15 cellular contexts compared by ENCODE assay signal in the genomic region with DNA sequence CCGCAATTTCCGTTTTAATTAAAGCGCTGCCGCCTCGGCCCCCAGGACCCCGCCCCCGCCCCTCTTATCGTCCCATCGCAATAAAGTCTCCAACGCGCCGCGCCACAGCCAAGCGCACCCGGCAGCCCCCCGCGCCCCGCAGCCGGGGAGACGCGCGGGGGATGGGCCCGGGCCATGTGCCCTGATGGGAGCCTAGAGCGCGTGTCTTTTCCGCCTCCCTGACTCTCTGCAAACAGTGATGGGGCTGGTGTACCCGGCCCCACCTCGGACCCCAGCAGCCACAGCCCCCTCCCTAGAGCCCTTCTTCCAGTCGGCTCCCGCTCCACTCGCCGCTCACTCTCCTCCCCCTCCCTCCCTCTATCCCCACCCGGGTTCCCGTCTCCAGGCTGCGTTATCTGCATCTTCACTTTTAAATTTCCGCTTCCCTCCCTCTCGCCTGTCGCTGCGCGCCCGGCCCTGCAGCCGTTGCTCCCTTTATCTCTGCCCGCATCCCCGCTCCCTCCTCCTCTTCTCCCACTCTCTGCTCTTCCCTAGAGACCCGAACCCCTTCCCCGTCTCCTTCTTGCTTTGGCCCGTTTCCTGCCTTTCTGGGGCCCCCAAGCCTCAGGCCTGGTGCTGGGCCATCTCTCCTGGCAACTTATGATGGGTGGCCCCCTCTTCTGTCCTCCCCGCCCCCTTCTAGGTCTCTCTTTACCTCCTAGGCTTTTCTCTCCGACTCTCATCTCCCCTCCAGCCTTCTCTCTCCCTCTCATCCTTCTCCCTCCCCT. TPM values are rescaled to one million over a fixed set of nuclear protein-coding genes. Genes with fewer than 3 reads are reported as not detected.
DNase-seq lines count a peak whose midpoint lies in the region; ATAC-seq and TF ChIP-seq lines count a peak whose summit lies in the region.
"Had no signal": no experiment of that assay in that cellular context is flagged by ENCODE, and none has a peak within 500 bp of the region (broad histone marks: within the 10 kb centered on the region; RNA-seq: fewer than 3 reads in every experiment).

No MANE protein-coding gene starts in this region.

- CTCF ChIA-PET in WTC11 (lab: Charles Lee): interaction anchor here (1.2 to 5.7 kb wide), 3 partner anchors 9 to 87 kb away, joined by 8 to 158 read pairs (median 9); partner anchors contain the start of gene CRYBA2

- peak overlapping the region; percentile 14; the same call in 1 of the 2 replicates for H3K4me2 ChIP-seq in BLaER1
- peak overlapping the region; percentile 81 for H3K4me2 ChIP-seq in GM23338
- H3K4me2 ChIP-seq: KMS-11 had no signal

- H3K9me3 ChIP-seq in BLaER1: peaks cover 10% of the 10 kb centered on the region; the same call in 1 of the 2 replicates
- H3K9me3 ChIP-seq in lower lobe of right lung: no peaks in the 10 kb centered on the region

- H3K4me3 ChIP-seq in BLaER1 (no peak overlapping the region), GM23338 (peak overlapping the region; percentile 51), lower lobe of right lung (peak overlapping the region; percentile 25)

- H3K9ac ChIP-seq in BLaER1: no peak overlapping the region
- H3K9ac ChIP-seq: KMS-11 had no signal

- H3K27me3 Mint-ChIP-seq in GM23338 (ENCODE audit: insufficient read depth, low read depth, poor library complexity) (peaks cover 95% of the 10 kb centered on the region), WTC11 (ENCODE audit: low read depth) (peaks cover 98% of the 10 kb centered on the region)

- DNase-seq in GM23338 (ENCODE audit: low spot score) (peak; percentile 86), WTC11 (ENCODE audit: low spot score) (peak; percentile 70), lower lobe of right lung (no peak), NCI-H2081 treated with DMSO at 0.1 percent for 48 hours (lab: John Stamatoyannopoulos, UW) (no peak), T1000 (lab: John Stamatoyannopoulos, UW) (no peak)
- DNase-seq: anterior cingulate cortex, foreskin keratinocyte, left colon, natural killer cell, NCI-H1930 had no signal

- H3K27me3 ChIP-seq in BLaER1: peaks cover 99% of the 10 kb centered on the region
- peaks cover 99% of the 10 kb centered on the region for H3K27me3 ChIP-seq in GM23338 (ENCODE audit: insufficient read depth)
- H3K27me3 ChIP-seq in lower lobe of right lung (ENCODE audit: low read depth): peaks cover 99% of the 10 kb centered on the region

- no peaks in the 10 kb centered on the region for H3K9me2 ChIP-seq in GM23338 (ENCODE audit: insufficient read depth)

- H3K4me1 Mint-ChIP-seq in GM23338: peaks cover 17% of the 10 kb centered on the region
- H3K4me1 Mint-ChIP-seq in WTC11: peaks cover 23% of the 10 kb centered on the region

- H3K4me1 ChIP-seq in BLaER1: peaks cover 9% of the 10 kb centered on the region
- peaks cover 27% of the 10 kb centered on the region; the same call in 1 of the 2 replicates for H3K4me1 ChIP-seq in GM23338 (ENCODE audit: insufficient read depth)
- peaks cover 39% of the 10 kb centered on the region for H3K4me1 ChIP-seq in lower lobe of right lung
- H3K4me1 ChIP-seq: foreskin keratinocyte had no signal

- 0 out of 2 replicates have a peak, but pooled peaks cover 4% of the 10 kb centered on the region for H3F3A ChIP-seq in GM23338 (replicated peaks; ENCODE audit: low read depth)

- peak overlapping the region; percentile 56 for H3K4me3 Mint-ChIP-seq in GM23338
- peak overlapping the region; percentile 60 for H3K4me3 Mint-ChIP-seq in WTC11
- H3K4me3 Mint-ChIP-seq: activated T-helper 1 cell treated with anti-CD3 and anti-CD28 coated beads, Interleukin-12 subunit alpha, Interleukin-12 subunit beta, Interleukin-2, Interleukin-4 antibody, amounts not matched to agents 30 ng/mL and 10 ng/mL and 1 ng/mL, durations not matched to agents 14 hours and 24 hours and 36 hours; natural killer cell had no signal

- TF ChIP-seq CTCF in GM23338 (conservative IDR thresholded peaks at IDR 0.05; ENCODE audit: low read depth in 2 of 2) (no peak), WTC11 (IDR thresholded peaks at IDR 0.05) (no peak), lower lobe of right lung (IDR thresholded peaks at IDR 0.05) (no peak)

- H3K9me3 Mint-ChIP-seq in GM23338 (peaks cover 3% of the 10 kb centered on the region; the same call in 2 of the 3 replicates), WTC11 (no peaks in the 10 kb centered on the region)
- H3K9me3 Mint-ChIP-seq: activated T-helper 1 cell treated with anti-CD3 and anti-CD28 coated beads, Interleukin-12 subunit alpha, Interleukin-12 subunit beta, Interleukin-2, Interleukin-4 antibody, amounts not matched to agents 30 ng/mL and 10 ng/mL and 1 ng/mL, durations not matched to agents 14 hours and 24 hours and 36 hours; natural killer cell had no signal

- H4K20me1 ChIP-seq in BLaER1 (peaks cover 92% of the 10 kb centered on the region), GM23338 (replicated peaks; ENCODE audit: insufficient read depth) (peaks cover 18% of the 10 kb centered on the region)

- H3K36me3 ChIP-seq in BLaER1 (no peaks in the 10 kb centered on the region), GM23338 (ENCODE audit: insufficient read depth) (no peaks in the 10 kb centered on the region), lower lobe of right lung (no peaks in the 10 kb centered on the region)

- no peak overlapping the region for H3K27ac Mint-ChIP-seq in GM23338
- no peak overlapping the region for H3K27ac Mint-ChIP-seq in WTC11
- H3K27ac Mint-ChIP-seq: activated T-helper 1 cell treated with anti-CD3 and anti-CD28 coated beads, Interleukin-12 subunit alpha, Interleukin-12 subunit beta, Interleukin-2, Interleukin-4 antibody, amounts not matched to agents 30 ng/mL and 10 ng/mL and 1 ng/mL, durations not matched to agents 14 hours and 24 hours and 36 hours; natural killer cell had no signal

- H3K79me2 ChIP-seq in GM23338 (replicated peaks; ENCODE audit: insufficient read depth): no peaks in the 10 kb centered on the region

- peak overlapping the region; percentile 59 for H2AFZ ChIP-seq in GM23338

- H3K36me3 Mint-ChIP-seq in GM23338 (ENCODE audit: low read depth): no peaks in the 10 kb centered on the region; the same call in 2 of the 3 replicates
- H3K36me3 Mint-ChIP-seq in WTC11: no peaks in the 10 kb centered on the region
- H3K36me3 Mint-ChIP-seq: natural killer cell had no signal

- intact Hi-C loops in lower lobe of right lung (cut with DNase I): no loop called here

- no peak overlapping the region for H3K27ac ChIP-seq in BLaER1
- no peak overlapping the region for H3K27ac ChIP-seq in GM23338 (ENCODE audit: low read depth)
- no peak overlapping the region for H3K27ac ChIP-seq in lower lobe of right lung
- H3K27ac ChIP-seq: foreskin keratinocyte, KMS-11 had no signal

- POLR2A ChIA-PET in WTC11 (lab: Charles Lee): no interaction called here

- ATAC-seq in GM23338: peak; percentile 25
- peak; percentile 12 for ATAC-seq in WTC11
- no peak for ATAC-seq in lower lobe of right lung
- no peak for ATAC-seq in GM19452 (IDR thresholded peaks at IDR 0.05; ENCODE audit: unreplicated experiment)
- ATAC-seq: foreskin keratinocyte, left colon, natural killer cell had no signal

TF ChIP-seq in GM23338, 12 proteins besides CTCF, POLR2A, EP300 and RAD21 (continues in another document):
- TF ChIP-seq NANOG (IDR thresholded peaks at IDR 0.05; ENCODE audit: borderline replicate concordance): peak; percentile 9; the same call in 1 of the 2 replicates
- no peak for TF ChIP-seq POLR2AphosphoS5 (IDR thresholded peaks at IDR 0.05; ENCODE audit: low read depth)
- peak; percentile 31; the same call in 1 of the 2 replicates for TF ChIP-seq ETS1 (IDR thresholded peaks at IDR 0.05)
- TF ChIP-seq EZH2phosphoT487 (IDR thresholded peaks at IDR 0.05; ENCODE audit: unreplicated experiment): peak; percentile 19

TF ChIP-seq in WTC11, 78 proteins besides CTCF, POLR2A, EP300 and RAD21 (continues in another document):
- no peak for TF ChIP-seq TEAD4 (CRISPR knock-in tag; IDR thresholded peaks at IDR 0.05)
- TF ChIP-seq, protein P1, sequence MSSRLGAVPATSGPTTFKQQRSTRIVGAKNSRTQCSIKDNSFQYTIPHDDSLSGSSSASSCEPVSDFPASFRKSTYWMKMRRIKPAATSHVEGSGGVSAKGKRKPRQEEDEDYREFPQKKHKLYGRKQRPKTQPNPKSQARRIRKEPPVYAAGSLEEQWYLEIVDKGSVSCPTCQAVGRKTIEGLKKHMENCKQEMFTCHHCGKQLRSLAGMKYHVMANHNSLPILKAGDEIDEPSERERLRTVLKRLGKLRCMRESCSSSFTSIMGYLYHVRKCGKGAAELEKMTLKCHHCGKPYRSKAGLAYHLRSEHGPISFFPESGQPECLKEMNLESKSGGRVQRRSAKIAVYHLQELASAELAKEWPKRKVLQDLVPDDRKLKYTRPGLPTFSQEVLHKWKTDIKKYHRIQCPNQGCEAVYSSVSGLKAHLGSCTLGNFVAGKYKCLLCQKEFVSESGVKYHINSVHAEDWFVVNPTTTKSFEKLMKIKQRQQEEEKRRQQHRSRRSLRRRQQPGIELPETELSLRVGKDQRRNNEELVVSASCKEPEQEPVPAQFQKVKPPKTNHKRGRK (CRISPR knock-in tag; IDR thresholded peaks at IDR 0.05; ENCODE audit: borderline replicate concordance): no peak

RNA-seq across cellular contexts. Expression of gene FEV, which starts 0.5 kb away (rescaled TPM):
- total RNA-seq in GM23338 (2014; rRNA removed; shearing (Covaris generic)): not detected in 2 replicates
- polyA plus RNA-seq in GM23338 (2016; fragmentation: Nextera tagmentation; extraction: Ambion mirVana): not detected in 2 replicates
- not detected in 3 replicates for total RNA-seq in WTC11 (2021)
- not detected for total RNA-seq in lower lobe of right lung
- total RNA-seq: activated T-helper 1 cell treated with anti-CD3 and anti-CD28 coated beads, Interleukin-12 subunit alpha, Interleukin-12 subunit beta, Interleukin-2, Interleukin-4 antibody, amounts not matched to agents 30 ng/mL and 10 ng/mL and 1 ng/mL, durations not matched to agents 14 hours and 24 hours and 36 hours; foreskin keratinocyte; natural killer cell; subcutaneous adipose tissue had no signal
- polyA plus RNA-seq: foreskin keratinocyte had no signal

RNA-seq across cellular contexts. Expression of gene CRYBA2, which starts 7.7 kb away (rescaled TPM):
- total RNA-seq in GM23338 (2014; rRNA removed; shearing (Covaris generic)): not detected in 2 replicates
- not detected in 2 replicates for polyA plus RNA-seq in GM23338 (2016; fragmentation: Nextera tagmentation; extraction: Ambion mirVana)
- total RNA-seq in WTC11 (2021): not detected in 3 replicates
- total RNA-seq in lower lobe of right lung: not detected
- total RNA-seq: foreskin keratinocyte, natural killer cell, subcutaneous adipose tissue had no signal
- polyA plus RNA-seq: foreskin keratinocyte had no signal

RNA-seq across cellular contexts. Expression of gene CDK5R2, which starts 26.0 kb away (rescaled TPM):
- 0.43 and 0.56 TPM in 2 replicates for total RNA-seq in GM23338 (2014; rRNA removed; shearing (Covaris generic))
- polyA plus RNA-seq in GM23338 (2016; fragmentation: Nextera tagmentation; extraction: Ambion mirVana): 0.19 TPM in 1 of 2 replicates, not detected in the other
- 0.16 to 0.46 TPM (median 0.26 TPM) in 3 replicates for total RNA-seq in WTC11 (2021)
- not detected for total RNA-seq in lower lobe of right lung
- total RNA-seq: activated T-helper 1 cell treated with anti-CD3 and anti-CD28 coated beads, Interleukin-12 subunit alpha, Interleukin-12 subunit beta, Interleukin-2, Interleukin-4 antibody, amounts not matched to agents 30 ng/mL and 10 ng/mL and 1 ng/mL, durations not matched to agents 14 hours and 24 hours and 36 hours; foreskin keratinocyte; natural killer cell; subcutaneous adipose tissue had no signal

RNA-seq across cellular contexts. Expression of gene CFAP65, which starts 55.8 kb away (rescaled TPM):
- total RNA-seq in GM23338 (2014; rRNA removed; shearing (Covaris generic)): 0.23 and 0.38 TPM in 2 replicates
- polyA plus RNA-seq in GM23338 (2016; fragmentation: Nextera tagmentation; extraction: Ambion mirVana): 0.37 and 0.74 TPM in 2 replicates
- 0.44 to 1.0 TPM (median 0.48 TPM) in 3 replicates for total RNA-seq in WTC11 (2021)
- total RNA-seq in lower lobe of right lung: 7.6 TPM
- total RNA-seq: activated T-helper 1 cell treated with anti-CD3 and anti-CD28 coated beads, Interleukin-12 subunit alpha, Interleukin-12 subunit beta, Interleukin-2, Interleukin-4 antibody, amounts not matched to agents 30 ng/mL and 10 ng/mL and 1 ng/mL, durations not matched to agents 14 hours and 24 hours and 36 hours; foreskin keratinocyte; natural killer cell; subcutaneous adipose tissue had no signal
- polyA plus RNA-seq: foreskin keratinocyte had no signal

Comparison
In these comparisons a context has a peak if more than half of its experiments do, and no peak if none do; other contexts are left out.
1. ATAC-seq: peak in GM23338 (single experiment) and WTC11 (single experiment); none in lower lobe of right lung (0 of 2) and GM19452 (single experiment).
2. DNase-seq: peak in GM23338 (single experiment) and WTC11 (single experiment); none in lower lobe of right lung (single experiment), NCI-H2081 treated with DMSO at 0.1 percent for 48 hours (single experiment) and T1000 (single experiment).